9 cellular contexts compared by ENCODE assay signal in the genomic region with DNA sequence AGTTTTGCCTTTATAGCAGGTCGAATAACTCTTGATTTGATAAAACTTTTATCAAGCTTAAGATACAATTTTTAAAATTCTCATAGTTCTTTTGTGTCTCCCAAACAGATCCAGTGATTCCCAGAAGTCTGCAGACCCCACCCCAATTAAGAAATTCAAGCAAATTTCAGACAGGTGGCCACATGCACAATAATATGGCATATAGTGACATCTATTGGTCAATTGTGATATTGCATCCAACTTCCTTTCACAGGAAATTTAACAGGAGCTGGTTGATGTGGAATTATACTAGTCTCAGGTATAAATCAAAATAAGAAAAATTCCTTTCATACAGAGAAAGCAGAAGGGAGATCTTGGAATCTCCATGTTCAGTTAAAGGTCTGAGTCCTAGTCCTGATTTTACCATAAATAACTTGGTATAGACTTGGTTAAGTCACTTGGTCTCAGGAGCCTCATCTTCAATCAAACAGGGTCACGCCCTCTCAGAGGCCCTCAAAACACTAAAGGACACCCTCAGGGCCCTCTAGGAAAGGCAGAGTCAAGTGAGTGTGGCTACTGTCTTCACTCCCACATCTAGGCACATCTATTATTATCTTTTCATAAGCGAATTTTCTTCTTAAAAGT. TPM values are rescaled to one million over a fixed set of nuclear protein-coding genes. Genes with fewer than 3 reads are reported as not detected.
A peak's percentile ranks its signal among the peaks of the same experiment; 100 is the strongest.
DNase-seq lines count a peak whose midpoint lies in the region; ATAC-seq and TF ChIP-seq lines count a peak whose summit lies in the region.
"Had no signal": no experiment of that assay in that cellular context is flagged by ENCODE, and none has a peak within 500 bp of the region (broad histone marks: within the 10 kb centered on the region; RNA-seq: fewer than 3 reads in every experiment).

No MANE protein-coding gene starts in this region.

- POLR2A ChIA-PET in activated CD8-positive, alpha-beta T cell treated with anti-CD3 and anti-CD28 coated beads for 36 hours (lab: Charles Lee), result interaction anchor here (1.2 to 1.7 kb wide), 2 partner anchors 23 to 75 kb away, joined by 3 to 5 read pairs; no protein-coding TSS in a partner anchor

- no peaks in the 10 kb centered on the region for H3K9me3 Mint-ChIP-seq in activated CD8-positive, alpha-beta T cell treated with anti-CD3 and anti-CD28 coated beads for 36 hours

- intact Hi-C loops in activated CD8-positive, alpha-beta T cell treated with anti-CD3 and anti-CD28 coated beads for 36 hours (cut with micrococcal nuclease), result loop anchor here (2.0 to 5.0 kb wide), 2 partner anchors 71 to 210 kb away; no protein-coding TSS in a partner anchor

- H3K4me3 ChIP-seq in kidney epithelial cell (ENCODE audit: low read depth, low read length), result no peak overlapping the region
- H3K4me3 ChIP-seq: skin epidermis had no signal

- no peaks in the 10 kb centered on the region for H3K36me3 ChIP-seq in kidney epithelial cell (ENCODE audit: control insufficient read depth, insufficient read depth, low read length)

- peaks cover 2% of the 10 kb centered on the region for H3K27me3 Mint-ChIP-seq in activated CD8-positive, alpha-beta T cell treated with anti-CD3 and anti-CD28 coated beads for 36 hours

- DNase-seq in ELR (ENCODE audit: low read depth), result peak; percentile 54
- peak; percentile 36 for DNase-seq in M059J (ENCODE audit: low read depth)
- DNase-seq in activated CD8-positive, alpha-beta T cell treated with anti-CD3 and anti-CD28 coated beads for 36 hours, result no peak
- no peak for DNase-seq in kidney epithelial cell (ENCODE audit: low read depth)
- DNase-seq in dedifferentiated amniotic fluid mesenchymal stem cell (ENCODE audit: extremely low spot score), result no peak
- no peak for DNase-seq in NK-92 treated with Interleukin-12 subunit alpha and Interleukin-12 subunit beta, amount 100 ng/mL, for 24 hours (lab: John Stamatoyannopoulos, UW)

- no peak for ATAC-seq in activated CD8-positive, alpha-beta T cell treated with anti-CD3 and anti-CD28 coated beads for 36 hours
- ATAC-seq in HG03571 (IDR thresholded peaks at IDR 0.05; ENCODE audit: unreplicated experiment), result no peak
- ATAC-seq in HG02938 (IDR thresholded peaks at IDR 0.05; ENCODE audit: unreplicated experiment), result no peak

- H3K4me3 Mint-ChIP-seq in activated CD8-positive, alpha-beta T cell treated with anti-CD3 and anti-CD28 coated beads for 36 hours, result no peak overlapping the region

- peaks cover 2% of the 10 kb centered on the region for H3K27me3 ChIP-seq in kidney epithelial cell (ENCODE audit: control insufficient read depth, insufficient read depth, low read length)

- TF ChIP-seq CTCF in activated CD8-positive, alpha-beta T cell treated with anti-CD3 and anti-CD28 coated beads for 36 hours (IDR thresholded peaks at IDR 0.05), result peak; percentile 93
- peak; percentile 59 for TF ChIP-seq CTCF in kidney epithelial cell (IDR thresholded peaks at IDR 0.05; ENCODE audit: insufficient read depth, low read length, poor library complexity, severe bottlenecking)

- H3K27ac Mint-ChIP-seq in activated CD8-positive, alpha-beta T cell treated with anti-CD3 and anti-CD28 coated beads for 36 hours, result no peak overlapping the region

- H3K4me1 Mint-ChIP-seq in activated CD8-positive, alpha-beta T cell treated with anti-CD3 and anti-CD28 coated beads for 36 hours (ENCODE audit: low read depth), result no peaks in the 10 kb centered on the region

- H3K36me3 Mint-ChIP-seq in activated CD8-positive, alpha-beta T cell treated with anti-CD3 and anti-CD28 coated beads for 36 hours (ENCODE audit: low read depth), result no peaks in the 10 kb centered on the region

- CTCF ChIA-PET in activated CD8-positive, alpha-beta T cell treated with anti-CD3 and anti-CD28 coated beads for 36 hours (lab: Charles Lee), result interaction anchor here (0.6 to 14.6 kb wide), 57 partner anchors 9 to 876 kb away, joined by 3 to 374 read pairs (median 7); a partner anchor contains a TSS

RNA-seq across cellular contexts. Expression of a gene that starts 24.1 kb away (rescaled TPM):
- total RNA-seq in M059J (2014; rRNA removed; shearing (Covaris generic)), result 3.4 and 4.0 TPM in 2 replicates
- total RNA-seq in activated CD8-positive, alpha-beta T cell treated with anti-CD3 and anti-CD28 coated beads for 36 hours, result 1 to 10 TPM; 3.9 to 4.0 TPM
- 5.3 and 5.5 TPM in 2 replicates for total RNA-seq in kidney epithelial cell

RNA-seq across cellular contexts. Expression of a gene that starts 53.7 kb away (rescaled TPM):
- not detected in 2 replicates for total RNA-seq in M059J (2014; rRNA removed; shearing (Covaris generic))
- total RNA-seq in activated CD8-positive, alpha-beta T cell treated with anti-CD3 and anti-CD28 coated beads for 36 hours, result not detected
- total RNA-seq in kidney epithelial cell, result not detected in 2 replicates

Comparison
In these comparisons a context has a peak if more than half of its experiments do, and no peak if none do; other contexts are left out.
1. DNase-seq: peak in ELR (single experiment) and M059J (single experiment); none in activated CD8-positive, alpha-beta T cell treated with anti-CD3 and anti-CD28 coated beads for 36 hours (single experiment), kidney epithelial cell (single experiment), dedifferentiated amniotic fluid mesenchymal stem cell (single experiment) and NK-92 treated with Interleukin-12 subunit alpha and Interleukin-12 subunit beta, amount 100 ng/mL, for 24 hours (single experiment).